In the genomic region with DNA sequence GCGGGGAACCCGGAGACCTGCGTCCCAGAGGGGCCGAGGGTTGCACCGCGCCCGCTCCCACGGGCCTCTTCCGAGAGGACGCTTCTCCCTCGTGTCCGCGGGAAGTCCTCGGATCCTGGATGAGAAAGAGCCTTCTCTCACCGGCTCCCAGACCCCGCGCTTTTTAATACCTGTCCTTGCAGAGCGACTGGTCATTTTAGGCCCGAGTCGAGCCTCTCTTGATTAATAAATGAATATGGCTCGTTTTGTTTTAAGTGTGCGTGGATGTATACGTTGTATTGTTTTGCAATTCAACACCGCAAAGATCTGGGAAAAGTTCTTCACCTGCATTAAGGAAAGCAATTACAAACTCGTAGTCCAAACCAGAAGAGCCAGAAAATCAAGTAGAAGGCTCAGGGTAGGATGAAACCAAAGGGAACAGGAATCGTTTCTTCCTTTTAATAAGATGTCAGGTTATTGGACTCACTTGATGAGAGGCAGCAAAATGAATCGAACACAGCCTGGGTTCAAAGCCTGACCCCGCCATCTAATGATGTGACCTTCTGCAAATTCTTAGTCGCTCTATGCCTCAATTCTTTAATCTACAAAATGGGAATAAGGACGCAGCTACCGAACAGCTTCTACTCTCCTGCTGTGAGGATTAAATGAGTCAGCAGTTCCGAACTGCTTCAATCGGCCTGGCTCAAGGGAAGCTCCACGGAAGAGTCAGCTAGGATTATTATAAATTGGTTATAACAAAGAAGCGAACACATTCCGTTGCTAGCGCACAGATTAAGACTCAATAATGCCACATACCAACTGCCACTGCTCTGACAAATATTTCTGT, we compare ENCODE assay signal across 8 cellular contexts.
DNase-seq lines count a peak whose midpoint lies in the region; ATAC-seq and TF ChIP-seq lines count a peak whose summit lies in the region.

No MANE protein-coding gene starts in this region.

- H3K9me3 Mint-ChIP-seq in activated naive CD8-positive, alpha-beta T cell treated with anti-CD3 and anti-CD28 coated beads, Interleukin-2, amount 10 ng/mL, durations not matched to agents 7 days and 5 days: peaks cover 4% of the 10 kb centered on the region

- peak; percentile 47 for DNase-seq in NCI-H82 (lab: John Stamatoyannopoulos, UW)
- no peak for DNase-seq in NCI-H82 treated with DMSO at 0.1 percent for 48 hours (lab: John Stamatoyannopoulos, UW; ENCODE audit: unreplicated experiment)
- no peak for DNase-seq in activated naive CD8-positive, alpha-beta T cell treated with anti-CD3 and anti-CD28 coated beads, Interleukin-2, amount 10 ng/mL, durations not matched to agents 7 days and 5 days
- DNase-seq in stomach: no peak
- DNase-seq in effector CD8-positive, alpha-beta T cell (lab: John Stamatoyannopoulos, UW): no peak
- no peak for DNase-seq in stimulated activated CD4-positive, alpha-beta T cell treated with anti-CD3 and anti-CD28 coated beads, Interleukin-2, amount 100 ng/mL, for 48 hours

- POLR2A ChIA-PET in activated naive CD8-positive, alpha-beta T cell treated with anti-CD3 and anti-CD28 coated beads, Interleukin-2, amount 10 ng/mL, durations not matched to agents 7 days and 5 days (lab: Charles Lee): no interaction called here

- H3K27me3 ChIP-seq in iPS-20b (ENCODE audit: insufficient read depth, low read length): peaks cover 47% of the 10 kb centered on the region
- H3K27me3 ChIP-seq in stomach: peaks cover 0 to 54% (median 20%) of the 10 kb centered on the region in 3 donors

- H3K4me1 Mint-ChIP-seq in activated naive CD8-positive, alpha-beta T cell treated with anti-CD3 and anti-CD28 coated beads, Interleukin-2, amount 10 ng/mL, durations not matched to agents 7 days and 5 days: peaks cover 5% of the 10 kb centered on the region

- no peak for ATAC-seq in activated naive CD8-positive, alpha-beta T cell treated with anti-CD3 and anti-CD28 coated beads, Interleukin-2, amount 10 ng/mL, durations not matched to agents 7 days and 5 days (ENCODE audit: low read depth)
- no peak for ATAC-seq in HG03175 (IDR thresholded peaks at IDR 0.05; ENCODE audit: unreplicated experiment)

- no peak for TF ChIP-seq EP300 in stomach (IDR thresholded peaks at IDR 0.05)

- H3K36me3 ChIP-seq in iPS-20b (ENCODE audit: insufficient read depth, low read depth, low read length) (no peaks in the 10 kb centered on the region), stomach (no peaks in the 10 kb centered on the region)

- H3K36me3 Mint-ChIP-seq in activated naive CD8-positive, alpha-beta T cell treated with anti-CD3 and anti-CD28 coated beads, Interleukin-2, amount 10 ng/mL, durations not matched to agents 7 days and 5 days: no peaks in the 10 kb centered on the region

- H3K9me3 ChIP-seq in iPS-20b (ENCODE audit: insufficient read depth, low read depth, low read length) (no peaks in the 10 kb centered on the region), stomach (peaks cover 0 to 11% (median 8%) of the 10 kb centered on the region in 4 donors)

- 22 to 36% (median 25%) methylated on average over 31 to 37 of the region's 37 CpGs for WGBS in stomach, 5 donors

- intact Hi-C loops in stomach (cut with DNase I; ENCODE audit: low total_unique reads): no loop called here

- H3K27me3 Mint-ChIP-seq in activated naive CD8-positive, alpha-beta T cell treated with anti-CD3 and anti-CD28 coated beads, Interleukin-2, amount 10 ng/mL, durations not matched to agents 7 days and 5 days: peaks cover 49% of the 10 kb centered on the region

- H3K4me3 ChIP-seq in iPS-20b (ENCODE audit: low read length) (peak overlapping the region; percentile 71), stomach (peak overlapping the region; percentile 55 to 72 (median 63))

- TF ChIP-seq POLR2A in stomach (IDR thresholded peaks at IDR 0.05): no peak

- no peak overlapping the region for H3K27ac Mint-ChIP-seq in activated naive CD8-positive, alpha-beta T cell treated with anti-CD3 and anti-CD28 coated beads, Interleukin-2, amount 10 ng/mL, durations not matched to agents 7 days and 5 days

- no peak for TF ChIP-seq CTCF in stomach (IDR thresholded peaks at IDR 0.05)

- H3K27ac ChIP-seq in iPS-20b (ENCODE audit: low read length) (no peak overlapping the region), stomach (peak overlapping the region; percentile 81 to 90 (median 83))

- H3K4me3 Mint-ChIP-seq in activated naive CD8-positive, alpha-beta T cell treated with anti-CD3 and anti-CD28 coated beads, Interleukin-2, amount 10 ng/mL, durations not matched to agents 7 days and 5 days: peak overlapping the region; percentile 69

- no peak overlapping the region; the same call in 1 of the 2 replicates for H3K9ac ChIP-seq in iPS-20b (ENCODE audit: low read depth, low read length)

- H3K4me1 ChIP-seq in iPS-20b (ENCODE audit: insufficient read depth, low read length) (peaks cover 18% of the 10 kb centered on the region; the same call in 1 of the 2 replicates), stomach (peaks cover 4 to 35% (median 25%) of the 10 kb centered on the region in 4 donors)
